10 cellular contexts compared by ENCODE assay signal in the genomic region with DNA sequence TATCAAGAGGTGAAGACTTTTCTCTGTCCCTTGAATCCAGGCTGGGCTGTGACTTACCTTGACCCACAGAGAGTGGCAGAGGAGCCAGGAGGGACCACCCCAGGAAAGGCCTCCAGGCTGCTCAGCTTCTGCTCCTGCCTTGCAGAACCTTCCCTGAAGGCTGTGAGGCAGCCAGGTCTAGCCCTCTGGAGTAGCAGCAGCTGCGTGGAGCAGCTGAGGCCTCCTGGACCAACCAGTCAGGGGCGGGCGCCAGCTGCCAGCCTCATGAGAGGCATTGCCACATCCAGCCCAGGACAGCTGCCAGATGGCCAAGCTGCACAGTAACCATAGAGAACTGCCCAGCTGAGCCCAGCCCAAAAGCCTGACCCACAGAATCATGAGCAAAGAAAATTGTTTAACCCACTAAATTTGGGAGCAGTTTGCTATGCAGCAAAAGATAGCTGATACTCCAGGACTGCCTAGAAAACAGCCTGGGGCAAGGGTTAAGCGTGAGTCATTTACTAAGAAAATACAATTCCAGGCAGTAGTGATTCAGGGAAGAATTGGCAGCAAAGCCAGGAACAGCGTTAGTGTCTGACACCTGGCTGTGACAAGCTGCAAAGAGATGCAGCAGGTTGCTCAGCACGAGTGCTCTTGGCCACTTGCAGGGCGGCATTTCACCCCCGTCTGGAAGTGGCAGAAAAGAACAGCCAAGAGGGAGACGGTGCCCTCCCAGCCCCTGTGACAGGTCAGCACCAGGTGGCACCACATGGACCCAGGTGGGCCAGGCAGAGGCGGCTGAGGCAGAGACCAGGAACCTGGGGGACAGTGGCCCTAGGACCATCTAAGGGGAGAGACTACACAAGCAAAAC.
DNase-seq lines count a peak whose midpoint lies in the region; ATAC-seq and TF ChIP-seq lines count a peak whose summit lies in the region.
"Had no signal": no experiment of that assay in that cellular context is flagged by ENCODE, and none has a peak within 500 bp of the region (broad histone marks: within the 10 kb centered on the region; RNA-seq: fewer than 3 reads in every experiment).

No MANE protein-coding gene starts in this region.

- ATAC-seq in HG02588 (IDR thresholded peaks at IDR 0.05; ENCODE audit: unreplicated experiment), result no peak
- ATAC-seq in GM19455 (IDR thresholded peaks at IDR 0.05; ENCODE audit: unreplicated experiment), result no peak
- ATAC-seq: naive thymus-derived CD4-positive, alpha-beta T cell had no signal

- peak; percentile 58 for DNase-seq in NCI-H146 (lab: John Stamatoyannopoulos, UW)
- no peak for DNase-seq in NCI-H146 treated with DMSO at 0.1 percent for 48 hours (lab: John Stamatoyannopoulos, UW; ENCODE audit: unreplicated experiment)
- peak; percentile 40 for DNase-seq in NCI-H524 treated with DMSO at 0.1 percent for 48 hours (lab: John Stamatoyannopoulos, UW)
- DNase-seq in fibroblast of mammary gland (ENCODE audit: low read depth), result peak; percentile 76
- DNase-seq in skeletal muscle cell (ENCODE audit: low read depth), result peak; percentile 7
- DNase-seq in GM20000 (ENCODE audit: low spot score), result no peak
- DNase-seq: activated CD4-positive, alpha-beta memory T cell treated with anti-CD3 and anti-CD28 coated beads, Interleukin-2, amount 10 ng/mL, durations not matched to agents 7 days and 5 days; naive thymus-derived CD4-positive, alpha-beta T cell had no signal

- H3K4me3 ChIP-seq in fibroblast of mammary gland (ENCODE audit: control insufficient read depth, low read depth, low read length) (no peak overlapping the region), skeletal muscle cell (ENCODE audit: low read depth, low read length) (no peak overlapping the region)

- no peak for TF ChIP-seq CTCF in fibroblast of mammary gland (conservative IDR thresholded peaks at IDR 0.05; ENCODE audit: control insufficient read depth, insufficient read depth, low read depth, low read length)
- no peak for TF ChIP-seq CTCF in GM20000 (IDR thresholded peaks at IDR 0.05; ENCODE audit: extremely low read depth, missing control alignments)

Comparison
In these comparisons a context has a peak if more than half of its experiments do, and no peak if none do; other contexts are left out.
1. DNase-seq: peak in NCI-H146 (single experiment), NCI-H524 treated with DMSO at 0.1 percent for 48 hours (single experiment), fibroblast of mammary gland (single experiment) and skeletal muscle cell (single experiment); none in NCI-H146 treated with DMSO at 0.1 percent for 48 hours (single experiment) and GM20000 (single experiment).